Comparison of ENCODE assay signal across 8 cellular contexts in genomic region chr22:35539910-35540599, GRCh38. TPM values are rescaled to one million over a fixed set of nuclear protein-coding genes. Genes with fewer than 3 reads are reported as not detected.
DNase-seq lines count a peak whose midpoint lies in the region; ATAC-seq and TF ChIP-seq lines count a peak whose summit lies in the region.

No MANE protein-coding gene starts in this region.

- H2BK5ac ChIP-seq in H9 (ENCODE audit: insufficient read length, low read length) = no peak overlapping the region

- no peaks in the 10 kb centered on the region for H3K36me3 Mint-ChIP-seq in H9 (ENCODE audit: insufficient read depth in 1 of 3, low read depth in 3 of 3)

- H3K4me1 ChIP-seq in H9 (ENCODE audit: insufficient read depth, low read length) (no peaks in the 10 kb centered on the region; the same call in 1 of the 2 replicates), adipocyte (ENCODE audit: control insufficient read depth, insufficient read depth, low read length) (peaks cover 19% of the 10 kb centered on the region), right cardiac atrium (ENCODE audit: control insufficient read depth, insufficient read depth, low read length) (peaks cover 2% of the 10 kb centered on the region), urinary bladder (ENCODE audit: insufficient read depth) (peaks cover 3% of the 10 kb centered on the region)

- TF ChIP-seq CTCF in C4-2B (conservative IDR thresholded peaks at IDR 0.05) (no peak), H9 (conservative IDR thresholded peaks at IDR 0.05) (no peak)

- no peak overlapping the region for H2BK120ac ChIP-seq in H9 (ENCODE audit: low read depth, low read length, poor library complexity, severe bottlenecking)

- no peak overlapping the region for H2BK20ac ChIP-seq in H9 (ENCODE audit: low read depth, low read length, poor library complexity, severe bottlenecking)

- intact Hi-C loops in right cardiac atrium (cut with DNase I) = no loop called here

- no peak overlapping the region for H2AK5ac ChIP-seq in H9 (ENCODE audit: insufficient read length, low read length)

- DNase-seq in H9 (no peak), adipocyte (ENCODE audit: low read depth) (peak; percentile 82), right cardiac atrium (peak; percentile 54 to 84 (median 82)), putamen (ENCODE audit: low spot score) (peak; percentile 66)

- no peak overlapping the region for H3K56ac ChIP-seq in H9 (ENCODE audit: insufficient read length, low read depth, low read length)

- no peak overlapping the region for H4K91ac ChIP-seq in H9 (ENCODE audit: insufficient read length, low read depth, low read length)

- no peak overlapping the region for H3K4ac ChIP-seq in H9 (ENCODE audit: low read depth, low read length)

- H3K23ac ChIP-seq in H9 (ENCODE audit: insufficient read length, low read depth, low read length) = no peak overlapping the region

- H3K9me3 Mint-ChIP-seq in H9 = no peaks in the 10 kb centered on the region; a peak in 1 of 5 replicates

- H3T11ph ChIP-seq in H9 (ENCODE audit: low read length) = no peak overlapping the region

- peak overlapping the region; percentile 64 to 83 for H3K4me3 Mint-ChIP-seq in H9

- ATAC-seq in SK-N-SH treated with all-trans-retinoic acid at 6 μM for 48 hours (peak; percentile 69), right cardiac atrium (peak; percentile 80 to 83), GM21723 (IDR thresholded peaks at IDR 0.05; ENCODE audit: unreplicated experiment) (no peak)

- H4K8ac ChIP-seq in H9 (replicated peaks; ENCODE audit: insufficient read length, low read depth, low read length) = no peak overlapping the region

- no peak overlapping the region for H4K5ac ChIP-seq in H9 (ENCODE audit: insufficient read length, low read depth, low read length)

- H2BK12ac ChIP-seq in H9 (ENCODE audit: insufficient read length, low read depth, low read length) = no peak overlapping the region

- no CpG with 5 or more reads among the region's 89 CpGs for WGBS in H9 (ENCODE audit: extremely low coverage, insufficient read length, low lambda C conversion rate)
- 2% methylated on average over 89 of the region's 89 CpGs for WGBS in right cardiac atrium
- 2% methylated on average over 89 of the region's 89 CpGs for WGBS in urinary bladder

- no peak overlapping the region for H3K18ac ChIP-seq in H9 (ENCODE audit: insufficient read length, low read depth, low read length)

- H3K27me3 Mint-ChIP-seq in H9 (ENCODE audit: low read depth) = peaks cover 54% of the 10 kb centered on the region

- H4K20me1 ChIP-seq in H9 (ENCODE audit: control insufficient read depth, insufficient read depth, insufficient read length) = no peaks in the 10 kb centered on the region

- no peaks in the 10 kb centered on the region for H3K79me2 ChIP-seq in H9 (ENCODE audit: insufficient read depth, low read length)

- H3K27ac Mint-ChIP-seq in H9 = no peak overlapping the region

- H3K14ac ChIP-seq in H9 (ENCODE audit: insufficient read depth, low read length) = no peak overlapping the region

- no peaks in the 10 kb centered on the region for H3K36me3 ChIP-seq in adipocyte (ENCODE audit: control insufficient read depth, insufficient read depth, low read length, severe bottlenecking)
- H3K36me3 ChIP-seq in urinary bladder (ENCODE audit: insufficient read depth) = no peaks in the 10 kb centered on the region

- no peak overlapping the region for H2AFZ ChIP-seq in H9 (ENCODE audit: low read length)

- H3K79me1 ChIP-seq in H9 (ENCODE audit: insufficient read depth, low read depth, low read length, poor library complexity, severe bottlenecking) = no peaks in the 10 kb centered on the region

- H3K4me2 ChIP-seq in H9 (ENCODE audit: insufficient read depth, insufficient read length, low read length) = peak overlapping the region; percentile 54

- no peak overlapping the region for H3K9ac ChIP-seq in H9 (ENCODE audit: extremely low read depth, insufficient read length, low read length)
- peak overlapping the region; percentile 43 for H3K9ac ChIP-seq in adipocyte (ENCODE audit: low read length)

- peaks cover 8% of the 10 kb centered on the region for H3K23me2 ChIP-seq in H9 (ENCODE audit: insufficient read length, low read depth, low read length, poor library complexity, severe bottlenecking)

- H3K9me3 ChIP-seq in H9 (ENCODE audit: control insufficient read depth, low read depth, low read length) (no peaks in the 10 kb centered on the region), adipocyte (ENCODE audit: control insufficient read depth, low read length) (no peaks in the 10 kb centered on the region), right cardiac atrium (ENCODE audit: control insufficient read depth, low read length) (no peaks in the 10 kb centered on the region)

- no peak overlapping the region for H2BK15ac ChIP-seq in H9 (ENCODE audit: low read depth, low read length)

- H3K27me3 ChIP-seq in H9 (ENCODE audit: insufficient read depth, low read length) (peaks cover 6% of the 10 kb centered on the region; the same call in 1 of the 2 replicates), adipocyte (replicated peaks; ENCODE audit: control insufficient read depth, insufficient read depth, low read length) (peaks cover 25% of the 10 kb centered on the region), right cardiac atrium (ENCODE audit: control insufficient read depth, insufficient read depth) (no peaks in the 10 kb centered on the region)

- H3K4me3 ChIP-seq in adipocyte (ENCODE audit: low read length) = peak overlapping the region; percentile 77
- peak overlapping the region; percentile 54 for H3K4me3 ChIP-seq in right cardiac atrium (ENCODE audit: low read length)
- H3K4me3 ChIP-seq in urinary bladder (ENCODE audit: low read depth, low read length) = peak overlapping the region; percentile 54

- H3K27ac ChIP-seq in C4-2B (peak overlapping the region; percentile 47), H9 (ENCODE audit: insufficient read length, low read depth, low read length) (no peak overlapping the region), right cardiac atrium (ENCODE audit: low read length) (no peak overlapping the region), urinary bladder (ENCODE audit: low read depth) (no peak overlapping the region)

- peaks cover 24 to 34% of the 10 kb centered on the region in 2 experiments for H3K4me1 Mint-ChIP-seq in H9

TF ChIP-seq in SK-N-SH treated with all-trans-retinoic acid at 6 μM for 48 hours, 23 proteins besides CTCF, POLR2A, EP300 and RAD21:
- no peak for TF ChIP-seq ZNF8 (CRISPR knock-in tag; IDR thresholded peaks at IDR 0.05)
- no peak for TF ChIP-seq RARB (CRISPR knock-in tag; IDR thresholded peaks at IDR 0.05)
- TF ChIP-seq CSDC2 (CRISPR knock-in tag; IDR thresholded peaks at IDR 0.05) = no peak
- no peak for TF ChIP-seq PPARA (CRISPR knock-in tag; IDR thresholded peaks at IDR 0.05; ENCODE audit: borderline replicate concordance)
- no peak for TF ChIP-seq OSR1 (CRISPR knock-in tag; IDR thresholded peaks at IDR 0.05)
- no peak for TF ChIP-seq TCF4 (CRISPR knock-in tag; IDR thresholded peaks at IDR 0.05; ENCODE audit: borderline replicate concordance)
- no peak for TF ChIP-seq ZNF70 (CRISPR knock-in tag; IDR thresholded peaks at IDR 0.05)
- TF ChIP-seq ZFP30 (CRISPR knock-in tag; IDR thresholded peaks at IDR 0.05) = no peak
- no peak for TF ChIP-seq CSRNP3 (CRISPR knock-in tag; IDR thresholded peaks at IDR 0.05)
- no peak for TF ChIP-seq TOX (CRISPR knock-in tag; IDR thresholded peaks at IDR 0.05; ENCODE audit: borderline replicate concordance)
- no peak for TF ChIP-seq ARNTL (CRISPR knock-in tag; IDR thresholded peaks at IDR 0.05; ENCODE audit: borderline replicate concordance, low read depth)
- no peak for TF ChIP-seq SNAI2 (CRISPR knock-in tag; IDR thresholded peaks at IDR 0.05)
- no peak for TF ChIP-seq ISL1 (CRISPR knock-in tag; IDR thresholded peaks at IDR 0.05)
- TF ChIP-seq GLIS3 (CRISPR knock-in tag; IDR thresholded peaks at IDR 0.05) = no peak
- no peak for TF ChIP-seq CREB5 (CRISPR knock-in tag; IDR thresholded peaks at IDR 0.05; ENCODE audit: low read depth)

RNA-seq across cellular contexts. Expression of gene RASD2, which starts 0.6 kb away (rescaled TPM):
- total RNA-seq in H9 (2021) (0.42 and 0.53 TPM in 2 replicates), right cardiac atrium (1 to 10 TPM in 3 of 4 donors, under 1 TPM in 1; 0.78 to 3.2 (median 1.9) TPM), urinary bladder (0.42 TPM)
- polyA plus RNA-seq in right cardiac atrium (2.1 TPM), urinary bladder (7.9 TPM)
